20 cellular contexts compared by ENCODE assay signal in genomic region chr5:125815-126214, GRCh38. TPM values are rescaled to one million over a fixed set of nuclear protein-coding genes. Genes with fewer than 3 reads are reported as not detected.
DNase-seq lines count a peak whose midpoint lies in the region; ATAC-seq, FAIRE-seq and TF ChIP-seq lines count a peak whose summit lies in the region.
"Had no signal": no experiment of that assay in that cellular context is flagged by ENCODE, and none has a peak within 500 bp of the region (broad histone marks: within the 10 kb centered on the region; RNA-seq: fewer than 3 reads in every experiment).

No MANE protein-coding gene starts in this region.

- H3K23ac ChIP-seq in mesendoderm (ENCODE audit: low read length), result no peak overlapping the region

- H3F3A ChIP-seq in GM23338 (replicated peaks; ENCODE audit: low read depth), result no peaks in the 10 kb centered on the region

- H3K79me2 ChIP-seq in GM23338 (replicated peaks; ENCODE audit: insufficient read depth), result peaks cover 56% of the 10 kb centered on the region
- H3K79me2 ChIP-seq in astrocyte (ENCODE audit: insufficient read depth, low read length), result peaks cover 19% of the 10 kb centered on the region
- H3K79me2 ChIP-seq in mesendoderm (ENCODE audit: control insufficient read depth, insufficient read depth, low read length), result peaks cover 7% of the 10 kb centered on the region

- H3K4ac ChIP-seq in mesendoderm (ENCODE audit: low read depth, low read length), result no peak overlapping the region

- H4K5ac ChIP-seq in mesendoderm (ENCODE audit: low read length), result no peak overlapping the region

- peak overlapping the region; percentile 30; the same call in 2 of the 3 replicates for H3K4me3 Mint-ChIP-seq in GM23338
- no peak overlapping the region for H3K4me3 Mint-ChIP-seq in astrocyte (ENCODE audit: unreplicated experiment)
- no peak overlapping the region for H3K4me3 Mint-ChIP-seq in endothelial cell (ENCODE audit: unreplicated experiment)
- H3K4me3 Mint-ChIP-seq: CD14-positive monocyte; CD8-positive, alpha-beta T cell had no signal

- H3K27me3 ChIP-seq in GM23338 (ENCODE audit: insufficient read depth) (no peaks in the 10 kb centered on the region), HUES64 (ENCODE audit: insufficient read depth, low read length) (no peaks in the 10 kb centered on the region), astrocyte (ENCODE audit: insufficient read depth, low read length) (no peaks in the 10 kb centered on the region), mesendoderm (ENCODE audit: insufficient read depth, low read length, poor library complexity) (no peaks in the 10 kb centered on the region)

- H2AFZ ChIP-seq in GM23338, result no peak overlapping the region
- H2AFZ ChIP-seq in astrocyte (ENCODE audit: low read depth, low read length), result no peak overlapping the region

- H2AK5ac ChIP-seq in mesendoderm (ENCODE audit: low read length), result no peak overlapping the region

- peaks cover 11% of the 10 kb centered on the region for H3K79me1 ChIP-seq in mesendoderm (ENCODE audit: low read length)

- H3K4me1 Mint-ChIP-seq in GM23338 (peaks cover 52% of the 10 kb centered on the region), astrocyte (ENCODE audit: low read depth, unreplicated experiment) (peaks cover 12% of the 10 kb centered on the region), endothelial cell (ENCODE audit: unreplicated experiment) (peaks cover 4% of the 10 kb centered on the region)

- WGBS in HUES64, result 80% methylated on average over 1 of the region's 1 CpG
- WGBS in mesendoderm (ENCODE audit: extremely low coverage, insufficient coverage, low lambda C conversion rate), result no CpG with 5 or more reads among the region's 1 CpG

- H3K4me1 ChIP-seq in GM23338 (ENCODE audit: insufficient read depth), result peaks cover 45% of the 10 kb centered on the region
- H3K4me1 ChIP-seq in HUES64 (ENCODE audit: insufficient read depth, low read length), result peaks cover 52% of the 10 kb centered on the region
- peaks cover 19% of the 10 kb centered on the region for H3K4me1 ChIP-seq in astrocyte (ENCODE audit: insufficient read depth, low read length)
- H3K4me1 ChIP-seq in mesendoderm (ENCODE audit: control insufficient read depth, low read depth, low read length), result peaks cover 9% of the 10 kb centered on the region

- no peak for FAIRE-seq in astrocyte (lab: Jason Lieb, UNC)
- FAIRE-seq: D721Med, GM12892, HTR-8/SVneo had no signal

- H3K27ac Mint-ChIP-seq in GM23338 (peak overlapping the region; percentile 89), astrocyte (ENCODE audit: unreplicated experiment) (no peak overlapping the region), endothelial cell (ENCODE audit: unreplicated experiment) (no peak overlapping the region)
- H3K27ac Mint-ChIP-seq: CD14-positive monocyte; CD8-positive, alpha-beta T cell had no signal

- TF ChIP-seq CTCF in GM23338 (conservative IDR thresholded peaks at IDR 0.05; ENCODE audit: low read depth in 2 of 2) (no peak), astrocyte (IDR thresholded peaks at IDR 0.05; ENCODE audit: insufficient read depth, low read depth, low read length) (no peak), endothelial cell (IDR thresholded peaks at IDR 0.05; ENCODE audit: unreplicated experiment) (no peak)

- peaks cover 7% of the 10 kb centered on the region for H3K36me3 ChIP-seq in GM23338 (ENCODE audit: insufficient read depth)
- peaks cover 67% of the 10 kb centered on the region for H3K36me3 ChIP-seq in HUES64 (ENCODE audit: insufficient read depth, low read length)
- H3K36me3 ChIP-seq in astrocyte (ENCODE audit: insufficient read depth, low read length), result no peaks in the 10 kb centered on the region
- H3K36me3 ChIP-seq in mesendoderm (ENCODE audit: control insufficient read depth, insufficient read depth, low read length), result no peaks in the 10 kb centered on the region

- H4K20me1 ChIP-seq in GM23338 (replicated peaks; ENCODE audit: insufficient read depth), result no peaks in the 10 kb centered on the region
- H4K20me1 ChIP-seq in astrocyte (ENCODE audit: insufficient read depth, low read length), result no peaks in the 10 kb centered on the region

- H3K27ac ChIP-seq in GM23338 (ENCODE audit: low read depth) (peak overlapping the region; percentile 72), HUES64 (ENCODE audit: low read depth, low read length) (peak overlapping the region; percentile 52), astrocyte (ENCODE audit: low read depth, low read length) (no peak overlapping the region), mesendoderm (ENCODE audit: low read depth, low read length) (no peak overlapping the region)
- H3K27ac ChIP-seq: 22Rv1 had no signal

- H3K9ac ChIP-seq in HUES64 (ENCODE audit: low read depth, low read length) (0 out of 2 replicates have a peak overlapping the region, but pooled peaks have one; percentile 14), astrocyte (ENCODE audit: low read length) (no peak overlapping the region), mesendoderm (ENCODE audit: low read length) (no peak overlapping the region)

- DNase-seq in GM23338 (ENCODE audit: low spot score) (peak; percentile 45), astrocyte (ENCODE audit: low read depth) (no peak), mesendoderm (peak; percentile 40), NCI-H2107 (lab: John Stamatoyannopoulos, UW) (no peak), endothelial cell (ENCODE audit: low spot score) (no peak)
- DNase-seq: CD8-positive, alpha-beta T cell; COR-L47; DMS153; DMS79 treated with DMSO at 0.1 percent for 48 hours; EL; H7; IMR-90; KBM-7 had no signal

- H3K27me3 Mint-ChIP-seq in GM23338 (ENCODE audit: insufficient read depth, low read depth, poor library complexity) (peaks cover 8% of the 10 kb centered on the region), astrocyte (ENCODE audit: low read depth, unreplicated experiment) (no peaks in the 10 kb centered on the region), endothelial cell (ENCODE audit: unreplicated experiment) (peaks cover 1% of the 10 kb centered on the region)

- peaks cover 35% of the 10 kb centered on the region for H3K9me3 Mint-ChIP-seq in GM23338
- peaks cover 16% of the 10 kb centered on the region for H3K9me3 Mint-ChIP-seq in astrocyte (ENCODE audit: unreplicated experiment)
- H3K9me3 Mint-ChIP-seq in endothelial cell (ENCODE audit: unreplicated experiment), result no peaks in the 10 kb centered on the region

- H3K4me2 ChIP-seq in GM23338 (peak overlapping the region; percentile 39; the same call in 1 of the 2 replicates), astrocyte (ENCODE audit: low read length) (peak overlapping the region; percentile 9), mesendoderm (ENCODE audit: low read length) (no peak overlapping the region)

- H2BK120ac ChIP-seq in mesendoderm (ENCODE audit: low read depth, low read length), result no peak overlapping the region

- ATAC-seq in GM23338 (peak; percentile 46), GM18511 (IDR thresholded peaks at IDR 0.05; ENCODE audit: unreplicated experiment) (no peak)
- ATAC-seq: CD8-positive, alpha-beta T cell had no signal

- no peak overlapping the region for H3K18ac ChIP-seq in mesendoderm (ENCODE audit: low read length)

- no peak overlapping the region for H4K8ac ChIP-seq in mesendoderm (ENCODE audit: low read depth, low read length)

- H3K9me2 ChIP-seq in GM23338 (ENCODE audit: insufficient read depth), result no peaks in the 10 kb centered on the region

- no peak overlapping the region for H2BK5ac ChIP-seq in mesendoderm (ENCODE audit: low read length)

- no peak overlapping the region for H2BK15ac ChIP-seq in mesendoderm (replicated peaks; ENCODE audit: low read depth)

- H3K4me3 ChIP-seq in GM23338 (0 out of 2 replicates have a peak overlapping the region, but pooled peaks have one; percentile 3), HUES64 (ENCODE audit: low read length) (0 out of 2 replicates have a peak overlapping the region, but pooled peaks have one; percentile 22), astrocyte (ENCODE audit: insufficient read depth, low read depth, low read length) (no peak overlapping the region), mesendoderm (ENCODE audit: low read length) (no peak overlapping the region)

- peaks cover 81% of the 10 kb centered on the region for H3K36me3 Mint-ChIP-seq in GM23338 (ENCODE audit: low read depth)
- peaks cover 16% of the 10 kb centered on the region for H3K36me3 Mint-ChIP-seq in astrocyte (ENCODE audit: low read depth, unreplicated experiment)
- peaks cover 12% of the 10 kb centered on the region for H3K36me3 Mint-ChIP-seq in endothelial cell (ENCODE audit: low read depth, unreplicated experiment)
- H3K36me3 Mint-ChIP-seq: CD14-positive monocyte; CD8-positive, alpha-beta T cell had no signal

- no peak overlapping the region for H3K56ac ChIP-seq in mesendoderm (ENCODE audit: low read length)

- H3K9me3 ChIP-seq in HUES64 (ENCODE audit: insufficient read depth, low read depth, low read length) (peaks cover 36% of the 10 kb centered on the region), astrocyte (ENCODE audit: insufficient read depth, low read depth, low read length) (no peaks in the 10 kb centered on the region)

TF ChIP-seq in GM23338, 12 proteins besides CTCF, POLR2A, EP300 and RAD21:
- no peak for TF ChIP-seq STAT1 (IDR thresholded peaks at IDR 0.05; ENCODE audit: unreplicated experiment)
- TF ChIP-seq NANOG (IDR thresholded peaks at IDR 0.05; ENCODE audit: borderline replicate concordance), result peak; percentile 34; the same call in 1 of the 2 replicates

RNA-seq across cellular contexts. Expression of gene PLEKHG4B, which starts 33.8 kb away (rescaled TPM):
- total RNA-seq in GM23338 (2014; rRNA removed; shearing (Covaris generic)), result 43.7 and 54.8 TPM in 2 replicates
- polyA plus RNA-seq in GM23338 (2016; fragmentation: Nextera tagmentation; extraction: Ambion mirVana), result 33.5 and 34.2 TPM in 2 replicates
- 26.8 TPM for polyA plus RNA-seq in HUES64 (2013, experiment 1 of 2)
- polyA plus RNA-seq in HUES64 (2013, experiment 2 of 2), result 27.2 TPM
- total RNA-seq in astrocyte (6.1 and 8.1 TPM in 2 replicates), endothelial cell (ENCODE audit: unreplicated experiment) (6.8 TPM)
- polyA plus RNA-seq in mesendoderm (2013, experiment 1 of 2), result 22.0 TPM
- polyA plus RNA-seq in mesendoderm (2013, experiment 2 of 2), result 23.1 TPM
- total RNA-seq: CD8-positive, alpha-beta T cell had no signal
- polyA plus RNA-seq: CD14-positive monocyte had no signal

Comparison
In these comparisons a context has a peak if more than half of its experiments do, and no peak if none do; other contexts are left out.
1. DNase-seq: peak in GM23338 (single experiment) and mesendoderm (single experiment); none in astrocyte (single experiment), NCI-H2107 (single experiment) and endothelial cell (single experiment).
2. H3K27ac ChIP-seq: peak in GM23338 (single experiment) and HUES64 (single experiment); none in astrocyte (single experiment) and mesendoderm (single experiment).
3. H3K4me3 ChIP-seq: peak in GM23338 (single experiment) and HUES64 (single experiment); none in astrocyte (single experiment) and mesendoderm (single experiment).